11 cellular contexts compared by ENCODE assay signal in the genomic region with DNA sequence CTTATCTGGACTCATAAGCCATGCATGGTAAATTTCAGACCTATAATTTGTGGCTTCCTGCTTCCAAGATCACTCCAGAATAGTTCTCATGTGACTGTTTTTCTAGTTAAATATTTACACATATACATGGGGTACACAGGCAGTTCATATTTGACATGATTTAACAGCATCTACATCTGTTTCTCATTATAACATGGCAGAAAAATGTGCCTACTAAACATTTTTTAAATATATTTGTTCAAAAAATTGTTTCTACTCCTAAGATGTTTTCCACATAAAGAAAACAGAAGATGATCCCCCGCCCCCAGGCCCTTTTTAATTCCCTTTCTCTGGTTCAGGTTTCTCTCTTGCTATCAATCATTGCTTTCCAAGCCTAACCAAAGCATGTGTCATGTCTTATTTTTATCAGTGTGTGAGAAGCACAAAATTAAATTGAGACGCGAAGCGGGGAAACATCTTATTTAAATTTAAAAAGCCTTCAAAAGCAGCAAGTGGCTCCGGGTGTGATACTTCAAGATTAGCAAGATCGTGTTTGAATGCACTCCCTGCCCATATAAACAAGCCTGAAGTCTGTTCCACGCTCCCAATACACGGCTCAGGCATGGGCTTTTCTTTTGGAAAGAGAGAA. TPM values are rescaled to one million over a fixed set of nuclear protein-coding genes. Genes with fewer than 3 reads are reported as not detected.
DNase-seq lines count a peak whose midpoint lies in the region; ATAC-seq, FAIRE-seq and TF ChIP-seq lines count a peak whose summit lies in the region.
"Had no signal": no experiment of that assay in that cellular context is flagged by ENCODE, and none has a peak within 500 bp of the region (broad histone marks: within the 10 kb centered on the region; RNA-seq: fewer than 3 reads in every experiment).

No MANE protein-coding gene starts in this region.

- H3K4me3 ChIP-seq in astrocyte (ENCODE audit: insufficient read depth, low read depth, low read length), result no peak overlapping the region
- no peak overlapping the region for H3K4me3 ChIP-seq in neural progenitor cell
- no peak overlapping the region for H3K4me3 ChIP-seq in heart left ventricle

- no peak for FAIRE-seq in astrocyte (lab: Jason Lieb, UNC)
- FAIRE-seq: bronchial epithelial cell had no signal

- peaks cover 13% of the 10 kb centered on the region for H3K4me1 Mint-ChIP-seq in astrocyte (ENCODE audit: low read depth, unreplicated experiment)
- peaks cover 3% of the 10 kb centered on the region for H3K4me1 Mint-ChIP-seq in neural progenitor cell

- DNase-seq in GM03348 (ENCODE audit: low spot score) (peak; percentile 34), astrocyte (ENCODE audit: low read depth) (peak; percentile 70), neural progenitor cell (ENCODE audit: low spot score) (no peak), NOMO-1 treated with DMSO at 0.1 percent for 48 hours (lab: John Stamatoyannopoulos, UW; ENCODE audit: unreplicated experiment) (no peak), NCI-H1694 (lab: John Stamatoyannopoulos, UW) (no peak), heart left ventricle (no peak)
- no peak for DNase-seq in stimulated activated naive CD4-positive, alpha-beta T cell treated with Interleukin-2 at 50 U/mL for 16 hours (lab: John Stamatoyannopoulos, UW)
- DNase-seq: activated CD4-positive, CD25-positive, alpha-beta regulatory T cell treated with anti-CD3 and anti-CD28 coated beads, Interleukin-2, amount 50 U/mL, for 72 hours; stimulated activated CD4-positive, alpha-beta T cell treated with anti-CD3 and anti-CD28 coated beads, Interleukin-2, amount 100 ng/mL, for 24 hours had no signal

- H3K79me2 ChIP-seq in astrocyte (ENCODE audit: insufficient read depth, low read length), result no peaks in the 10 kb centered on the region
- no peaks in the 10 kb centered on the region for H3K79me2 ChIP-seq in neural progenitor cell (ENCODE audit: low read depth)

- H3K27ac ChIP-seq in astrocyte (ENCODE audit: low read depth, low read length) (peak overlapping the region; percentile 2), neural progenitor cell (no peak overlapping the region), heart left ventricle (no peak overlapping the region)

- H3K27me3 ChIP-seq in astrocyte (ENCODE audit: insufficient read depth, low read length) (no peaks in the 10 kb centered on the region), neural progenitor cell (no peaks in the 10 kb centered on the region), heart left ventricle (no peaks in the 10 kb centered on the region)

- no peak overlapping the region for H3K4me3 Mint-ChIP-seq in astrocyte (ENCODE audit: unreplicated experiment)
- H3K4me3 Mint-ChIP-seq in neural progenitor cell, result no peak overlapping the region

- H3F3A ChIP-seq in neural progenitor cell (ENCODE audit: low read depth), result no peaks in the 10 kb centered on the region

- H3K9me3 ChIP-seq in astrocyte (ENCODE audit: insufficient read depth, low read depth, low read length) (no peaks in the 10 kb centered on the region), neural progenitor cell (ENCODE audit: low read depth) (no peaks in the 10 kb centered on the region), heart left ventricle (no peaks in the 10 kb centered on the region)

- no peaks in the 10 kb centered on the region for H3K27me3 Mint-ChIP-seq in astrocyte (ENCODE audit: low read depth, unreplicated experiment)
- peaks cover 3% of the 10 kb centered on the region for H3K27me3 Mint-ChIP-seq in neural progenitor cell (ENCODE audit: insufficient read depth, low read depth)

- ATAC-seq in HG03175 (IDR thresholded peaks at IDR 0.05; ENCODE audit: unreplicated experiment) (peak; percentile 49), heart left ventricle (no peak)

- H3K27ac Mint-ChIP-seq in astrocyte (ENCODE audit: unreplicated experiment), result peak overlapping the region; percentile 3
- H3K27ac Mint-ChIP-seq in neural progenitor cell, result no peak overlapping the region

- H2AFZ ChIP-seq in astrocyte (ENCODE audit: low read depth, low read length) (no peak overlapping the region), neural progenitor cell (replicated peaks) (peak overlapping the region; percentile 36)

- H3K4me1 ChIP-seq in astrocyte (ENCODE audit: insufficient read depth, low read length) (peaks cover 21% of the 10 kb centered on the region), neural progenitor cell (no peaks in the 10 kb centered on the region), heart left ventricle (peaks cover 0 to 11% (median 0%) of the 10 kb centered on the region in 12 donors)

- intact Hi-C loops in heart left ventricle (cut with DNase I), result no loop called here

- H3K36me3 Mint-ChIP-seq in astrocyte (ENCODE audit: low read depth, unreplicated experiment) (no peaks in the 10 kb centered on the region), neural progenitor cell (no peaks in the 10 kb centered on the region)

- H3K9me3 Mint-ChIP-seq in astrocyte (ENCODE audit: unreplicated experiment) (no peaks in the 10 kb centered on the region), neural progenitor cell (no peaks in the 10 kb centered on the region)

- H4K20me1 ChIP-seq in astrocyte (ENCODE audit: insufficient read depth, low read length) (no peaks in the 10 kb centered on the region), neural progenitor cell (ENCODE audit: low read depth) (no peaks in the 10 kb centered on the region)

- no peak for TF ChIP-seq POLR2A in heart left ventricle (IDR thresholded peaks at IDR 0.05)

- H3K4me2 ChIP-seq in astrocyte (ENCODE audit: low read length), result peak overlapping the region; percentile 45
- no peak overlapping the region for H3K4me2 ChIP-seq in neural progenitor cell

- H3K9ac ChIP-seq in astrocyte (ENCODE audit: low read length) (no peak overlapping the region), neural progenitor cell (no peak overlapping the region)

- WGBS in heart left ventricle, 4 donors, result 52 to 59% (median 57%) methylated on average over 8 of the region's 8 CpGs

- H3K36me3 ChIP-seq in astrocyte (ENCODE audit: insufficient read depth, low read length) (no peaks in the 10 kb centered on the region), neural progenitor cell (no peaks in the 10 kb centered on the region), heart left ventricle (no peaks in the 10 kb centered on the region)

- TF ChIP-seq CTCF in astrocyte (IDR thresholded peaks at IDR 0.05; ENCODE audit: insufficient read depth, low read depth, low read length) (no peak), neural progenitor cell (IDR thresholded peaks at IDR 0.05) (no peak), heart left ventricle (IDR thresholded peaks at IDR 0.05) (no peak)

RNA-seq across cellular contexts. Expression of gene IPCEF1, which starts 37.3 kb away (rescaled TPM):
- 0.16 and 0.24 TPM in 2 replicates for total RNA-seq in astrocyte
- total RNA-seq in neural progenitor cell (ENCODE audit: low replicate concordance), result 0.13 and 0.25 TPM in 2 replicates
- total RNA-seq in heart left ventricle, result 1 to 10 TPM in 4 of 9 donors, under 1 TPM in 5; 0.25 to 4.1 (median 0.86) TPM
- under 1 TPM; 0.10 to 0.11 TPM for polyA plus RNA-seq in heart left ventricle

Comparison
In these comparisons a context has a peak if more than half of its experiments do, and no peak if none do; other contexts are left out.
1. DNase-seq: peak in GM03348 (single experiment) and astrocyte (single experiment); none in neural progenitor cell (single experiment), stimulated activated naive CD4-positive, alpha-beta T cell treated with Interleukin-2 at 50 U/mL for 16 hours (single experiment), NOMO-1 treated with DMSO at 0.1 percent for 48 hours (single experiment), NCI-H1694 (single experiment) and heart left ventricle (0 of 5).